Comparison of ENCODE assay signal across 8 cellular contexts in genomic region chr16:85227262-85227923, GRCh38.
A peak's percentile ranks its signal among the peaks of the same experiment; 100 is the strongest.
DNase-seq lines count a peak whose midpoint lies in the region; ATAC-seq and TF ChIP-seq lines count a peak whose summit lies in the region.

No MANE protein-coding gene starts in this region.

- H3K4me3 ChIP-seq in BLaER1 treated with 17β-estradiol and CSF1 and Interleukin-3, amounts not matched to agents 10 nM and 100 nM = peak overlapping the region in 3 of 10 experiments; percentile 10 to 27 (median 23); a peak in 4 of 20 replicates

- H3K27me3 ChIP-seq in BLaER1 treated with 17β-estradiol and CSF1 and Interleukin-3, amounts not matched to agents 10 nM and 100 nM = peaks cover 0 to 12% (median 0%) of the 10 kb centered on the region in 11 experiments; a peak in 2 of 22 replicates

- intact Hi-C loops in activated CD8-positive, alpha-beta T cell treated with anti-CD3 and anti-CD28 coated beads for 36 hours (cut with micrococcal nuclease) = no loop called here

- no peak overlapping the region for H3K4me3 Mint-ChIP-seq in activated CD8-positive, alpha-beta T cell treated with anti-CD3 and anti-CD28 coated beads for 36 hours
- H3K4me3 Mint-ChIP-seq in endothelial cell (ENCODE audit: unreplicated experiment) = no peak overlapping the region

- peak overlapping the region in 7 of 11 experiments; percentile 8 to 62 (median 42); a peak in 8 of 22 replicates for H3K9ac ChIP-seq in BLaER1 treated with 17β-estradiol and CSF1 and Interleukin-3, amounts not matched to agents 10 nM and 100 nM

- H4K20me1 ChIP-seq in BLaER1 treated with 17β-estradiol and CSF1 and Interleukin-3, amounts not matched to agents 10 nM and 100 nM = peaks cover 0 to 14% (median 4%) of the 10 kb centered on the region in 11 experiments; a peak in 6 of 22 replicates

- H3K27ac Mint-ChIP-seq in activated CD8-positive, alpha-beta T cell treated with anti-CD3 and anti-CD28 coated beads for 36 hours = no peak overlapping the region
- H3K27ac Mint-ChIP-seq in endothelial cell (ENCODE audit: unreplicated experiment) = no peak overlapping the region

- TF ChIP-seq CTCF in activated CD8-positive, alpha-beta T cell treated with anti-CD3 and anti-CD28 coated beads for 36 hours (IDR thresholded peaks at IDR 0.05) = no peak
- TF ChIP-seq CTCF in endothelial cell (IDR thresholded peaks at IDR 0.05; ENCODE audit: unreplicated experiment) (no peak), omental fat pad (IDR thresholded peaks at IDR 0.05) (no peak)

- H3K4me2 ChIP-seq in BLaER1 treated with 17β-estradiol and CSF1 and Interleukin-3, amounts not matched to agents 10 nM and 100 nM = peak overlapping the region; percentile 70 to 99 (median 87)

- POLR2A ChIA-PET in activated CD8-positive, alpha-beta T cell treated with anti-CD3 and anti-CD28 coated beads for 36 hours (lab: Charles Lee) = no interaction called here

- peaks cover 70 to 100% (median 100%) of the 10 kb centered on the region in 10 experiments for H3K4me1 ChIP-seq in BLaER1 treated with 17β-estradiol and CSF1 and Interleukin-3, amounts not matched to agents 10 nM and 100 nM

- H3K27me3 Mint-ChIP-seq in activated CD8-positive, alpha-beta T cell treated with anti-CD3 and anti-CD28 coated beads for 36 hours = no peaks in the 10 kb centered on the region
- H3K27me3 Mint-ChIP-seq in endothelial cell (ENCODE audit: unreplicated experiment) = peaks cover 15% of the 10 kb centered on the region

- H3K27ac ChIP-seq in BLaER1 treated with 17β-estradiol and CSF1 and Interleukin-3, amounts not matched to agents 10 nM and 100 nM = peak overlapping the region in 9 of 11 experiments; percentile 8 to 70 (median 49); a peak in 15 of 22 replicates

- DNase-seq in GM19240 (ENCODE audit: insufficient read length, low spot score) (peak; percentile 87), iPS-NIHi11 (ENCODE audit: low spot score) (no peak), endothelial cell (ENCODE audit: low spot score) (no peak), omental fat pad (ENCODE audit: low spot score) (no peak)
- DNase-seq in activated CD8-positive, alpha-beta T cell treated with anti-CD3 and anti-CD28 coated beads for 36 hours = no peak

- no peaks in the 10 kb centered on the region for H3K36me3 ChIP-seq in BLaER1 treated with 17β-estradiol and CSF1 and Interleukin-3, amounts not matched to agents 10 nM and 100 nM

- peaks cover 0 to 6% (median 0%) of the 10 kb centered on the region in 11 experiments; a peak in 2 of 22 replicates for H3K9me3 ChIP-seq in BLaER1 treated with 17β-estradiol and CSF1 and Interleukin-3, amounts not matched to agents 10 nM and 100 nM (replicated peaks in 1 of 11)

- ATAC-seq in HG03064 (IDR thresholded peaks at IDR 0.05; ENCODE audit: low read depth, unreplicated experiment) (peak; percentile 79), SK-N-SH treated with all-trans-retinoic acid at 6 μM for 48 hours (peak; percentile 41), omental fat pad (ENCODE audit: low FRiP score) (no peak)
- no peak for ATAC-seq in activated CD8-positive, alpha-beta T cell treated with anti-CD3 and anti-CD28 coated beads for 36 hours

- CTCF ChIA-PET in activated CD8-positive, alpha-beta T cell treated with anti-CD3 and anti-CD28 coated beads for 36 hours (lab: Charles Lee) = no interaction called here

- no peaks in the 10 kb centered on the region for H3K9me3 Mint-ChIP-seq in activated CD8-positive, alpha-beta T cell treated with anti-CD3 and anti-CD28 coated beads for 36 hours
- H3K9me3 Mint-ChIP-seq in endothelial cell (ENCODE audit: unreplicated experiment) = no peaks in the 10 kb centered on the region

- no peaks in the 10 kb centered on the region for H3K36me3 Mint-ChIP-seq in activated CD8-positive, alpha-beta T cell treated with anti-CD3 and anti-CD28 coated beads for 36 hours (ENCODE audit: low read depth)
- peaks cover 8% of the 10 kb centered on the region for H3K36me3 Mint-ChIP-seq in endothelial cell (ENCODE audit: low read depth, unreplicated experiment)

- H3K4me1 Mint-ChIP-seq in activated CD8-positive, alpha-beta T cell treated with anti-CD3 and anti-CD28 coated beads for 36 hours (ENCODE audit: low read depth) = no peaks in the 10 kb centered on the region
- H3K4me1 Mint-ChIP-seq in endothelial cell (ENCODE audit: unreplicated experiment) = peaks cover 9% of the 10 kb centered on the region

TF ChIP-seq in SK-N-SH treated with all-trans-retinoic acid at 6 μM for 48 hours, 23 proteins besides CTCF, POLR2A, EP300 and RAD21:
- TF ChIP-seq TSHZ2 (CRISPR knock-in tag; IDR thresholded peaks at IDR 0.05) (no peak), ZFP3 (CRISPR knock-in tag; IDR thresholded peaks at IDR 0.05) (peak; percentile 96)
TF ChIP-seq in SK-N-SH treated with all-trans-retinoic acid at 6 μM for 48 hours: peak in this region for 1.

Comparison
In these comparisons a context has a peak if more than half of its experiments do, and no peak if none do; other contexts are left out.
1. ATAC-seq: peak in HG03064 (single experiment) and SK-N-SH treated with all-trans-retinoic acid at 6 μM for 48 hours (single experiment); none in activated CD8-positive, alpha-beta T cell treated with anti-CD3 and anti-CD28 coated beads for 36 hours (single experiment) and omental fat pad (single experiment).